Comparison of ENCODE assay signal across 10 cellular contexts in genomic region chr7:157431951-157432540, GRCh38.
A peak's percentile ranks its signal among the peaks of the same experiment; 100 is the strongest.
DNase-seq lines count a peak whose midpoint lies in the region; ATAC-seq, FAIRE-seq and TF ChIP-seq lines count a peak whose summit lies in the region.
"Had no signal": no experiment of that assay in that cellular context is flagged by ENCODE, and none has a peak within 500 bp of the region (broad histone marks: within the 10 kb centered on the region; RNA-seq: fewer than 3 reads in every experiment).

No MANE protein-coding gene starts in this region.

- peak overlapping the region; percentile 91 for H3K4me2 ChIP-seq in hepatocyte

- no peaks in the 10 kb centered on the region for H3K79me2 ChIP-seq in hepatocyte

- peak overlapping the region; percentile 79 for H3K27ac ChIP-seq in VCaP
- H3K27ac ChIP-seq in hepatocyte, result no peak overlapping the region
- H3K27ac ChIP-seq: cardiac muscle cell, foreskin keratinocyte had no signal

- intact Hi-C loops in activated CD4-positive, alpha-beta T cell treated with anti-CD3 and anti-CD28 coated beads, Interleukin-2, amount 10 ng/mL, durations not matched to agents 24 days and 14 days (cut with micrococcal nuclease), result loop anchor here (5.0 to 10.0 kb wide), 3 partner anchors 105 to 253 kb away; no protein-coding TSS in a partner anchor

- H3K9me3 ChIP-seq in hepatocyte (ENCODE audit: low read depth), result no peaks in the 10 kb centered on the region

- H3K4me3 Mint-ChIP-seq in activated CD4-positive, alpha-beta T cell treated with anti-CD3 and anti-CD28 coated beads, Interleukin-2, amount 10 ng/mL, durations not matched to agents 24 days and 14 days, result peak overlapping the region; percentile 75

- no peak for DNase-seq in activated CD4-positive, alpha-beta T cell treated with anti-CD3 and anti-CD28 coated beads, Interleukin-2, amount 10 ng/mL, durations not matched to agents 24 days and 14 days
- DNase-seq in activated CD4-positive, alpha-beta T cell treated with anti-CD3 and anti-CD28 coated beads for 4 hours, result no peak
- DNase-seq in hepatocyte (ENCODE audit: low spot score), result no peak
- no peak for DNase-seq in skeletal muscle cell (ENCODE audit: low read depth)
- DNase-seq in stimulated activated CD8-positive, alpha-beta memory T cell treated with anti-CD3 and anti-CD28 coated beads, Interleukin-4, amount 100 ng/mL, for 48 hours, result no peak
- DNase-seq in GM19239 (ENCODE audit: insufficient read length, low spot score), result no peak

- no peaks in the 10 kb centered on the region for H3K9me2 ChIP-seq in hepatocyte (replicated peaks; ENCODE audit: insufficient read depth)

- TF ChIP-seq CTCF in VCaP (conservative IDR thresholded peaks at IDR 0.05) (no peak), hepatocyte (IDR thresholded peaks at IDR 0.05; ENCODE audit: poor library complexity) (no peak)

- H3K9me3 Mint-ChIP-seq in activated CD4-positive, alpha-beta T cell treated with anti-CD3 and anti-CD28 coated beads, Interleukin-2, amount 10 ng/mL, durations not matched to agents 24 days and 14 days, result no peaks in the 10 kb centered on the region

- H3K4me1 ChIP-seq in hepatocyte (ENCODE audit: insufficient read depth), result no peaks in the 10 kb centered on the region
- H3K4me1 ChIP-seq: foreskin keratinocyte had no signal

- ATAC-seq in HG03159 (IDR thresholded peaks at IDR 0.05; ENCODE audit: unreplicated experiment), result no peak

- no peaks in the 10 kb centered on the region for H4K20me1 ChIP-seq in hepatocyte (ENCODE audit: insufficient read depth, poor library complexity, severe bottlenecking)

- FAIRE-seq in GM19239 (lab: Jason Lieb, UNC), result no peak

- H3K27me3 Mint-ChIP-seq in activated CD4-positive, alpha-beta T cell treated with anti-CD3 and anti-CD28 coated beads, Interleukin-2, amount 10 ng/mL, durations not matched to agents 24 days and 14 days, result peaks cover 3% of the 10 kb centered on the region

- peak overlapping the region; percentile 29 for H3K27ac Mint-ChIP-seq in activated CD4-positive, alpha-beta T cell treated with anti-CD3 and anti-CD28 coated beads, Interleukin-2, amount 10 ng/mL, durations not matched to agents 24 days and 14 days

- no peaks in the 10 kb centered on the region for H3K36me3 ChIP-seq in hepatocyte (replicated peaks; ENCODE audit: insufficient read depth, low read depth)
- H3K36me3 ChIP-seq: cardiac muscle cell had no signal

- H3K4me3 ChIP-seq in hepatocyte (no peak overlapping the region), skeletal muscle cell (ENCODE audit: low read depth, low read length) (peak overlapping the region; percentile 40)
- H3K4me3 ChIP-seq: cardiac muscle cell had no signal

- no peaks in the 10 kb centered on the region for H3K36me3 Mint-ChIP-seq in activated CD4-positive, alpha-beta T cell treated with anti-CD3 and anti-CD28 coated beads, Interleukin-2, amount 10 ng/mL, durations not matched to agents 24 days and 14 days (ENCODE audit: low read depth)

- peaks cover 17% of the 10 kb centered on the region for H3K4me1 Mint-ChIP-seq in activated CD4-positive, alpha-beta T cell treated with anti-CD3 and anti-CD28 coated beads, Interleukin-2, amount 10 ng/mL, durations not matched to agents 24 days and 14 days

- peak overlapping the region; percentile 76 for H2AFZ ChIP-seq in hepatocyte

- 80% methylated on average over 22 of the region's 22 CpGs for WGBS in hepatocyte (ENCODE audit: low lambda C conversion rate, missing lambda C conversion rate)

- no peaks in the 10 kb centered on the region for H3K27me3 ChIP-seq in hepatocyte
- H3K27me3 ChIP-seq: cardiac muscle cell, foreskin keratinocyte had no signal
